Comparison of ENCODE assay signal across 20 cellular contexts in genomic region chr3:173708191-173708590, GRCh38.
DNase-seq lines count a peak whose midpoint lies in the region; ATAC-seq and TF ChIP-seq lines count a peak whose summit lies in the region.
"Had no signal": no experiment of that assay in that cellular context is flagged by ENCODE, and none has a peak within 500 bp of the region (broad histone marks: within the 10 kb centered on the region; RNA-seq: fewer than 3 reads in every experiment).

No MANE protein-coding gene starts in this region.

- no peak for TF ChIP-seq POLR2A in lower leg skin (IDR thresholded peaks at IDR 0.05)

- no peak overlapping the region for H3K4me3 ChIP-seq in astrocyte of the spinal cord (ENCODE audit: low read depth, low read length)
- H3K4me3 ChIP-seq in lower leg skin (ENCODE audit: low read depth, poor library complexity, severe bottlenecking), result no peak overlapping the region

- in situ Hi-C loops in astrocyte of the spinal cord (cut with HindIII; ENCODE audit: low sequenced_read_pairs), result no loop called here

- TF ChIP-seq CTCF in astrocyte of the spinal cord (IDR thresholded peaks at IDR 0.05; ENCODE audit: low read depth, low read length) (no peak), lower leg skin (IDR thresholded peaks at IDR 0.05) (no peak), GM20000 (IDR thresholded peaks at IDR 0.05; ENCODE audit: extremely low read depth, missing control alignments) (no peak)

- DNase-seq in Daoy (ENCODE audit: low read depth) (peak; percentile 37), M059J (ENCODE audit: low read depth) (peak; percentile 36), astrocyte of the spinal cord (ENCODE audit: low read depth, low spot score) (peak; percentile 5), islet precursor cell (peak; percentile 54), lower leg skin (ENCODE audit: low spot score in 2 of 2) (no peak), GM20000 (ENCODE audit: low spot score) (no peak)
- no peak for DNase-seq in stimulated activated CD4-positive, alpha-beta T cell treated with anti-CD3 and anti-CD28 coated beads, Interleukin-15, amount 100 ng/mL, for 24 hours
- DNase-seq: CD8-positive, alpha-beta memory T cell; DMS79 treated with DMSO at 0.1 percent for 48 hours; HCEC 1CT; Karpas-422; MV-4-11; NCI-H1105; NCI-H1436 treated with DMSO at 0.1 percent for 48 hours; NCI-H187 treated with DMSO at 0.1 percent for 48 hours; NCI-H524; NCI-H774; PC-3; SHP77 had no signal

- no peak for ATAC-seq in HG03432 (IDR thresholded peaks at IDR 0.05; ENCODE audit: unreplicated experiment)
- ATAC-seq: PC-3 had no signal

- intact Hi-C loops in lower leg skin (cut with DNase I; ENCODE audit: low total_unique reads), result no loop called here

- 70 to 81% methylated on average over 3 of the region's 3 CpGs for WGBS in lower leg skin, 2 donors

Comparison
In these comparisons a context has a peak if more than half of its experiments do, and no peak if none do; other contexts are left out.
1. DNase-seq: peak in Daoy (single experiment), M059J (single experiment), astrocyte of the spinal cord (single experiment) and islet precursor cell (single experiment); none in lower leg skin (0 of 2), stimulated activated CD4-positive, alpha-beta T cell treated with anti-CD3 and anti-CD28 coated beads, Interleukin-15, amount 100 ng/mL, for 24 hours (single experiment) and GM20000 (single experiment).